16 cellular contexts compared by ENCODE assay signal in the genomic region with DNA sequence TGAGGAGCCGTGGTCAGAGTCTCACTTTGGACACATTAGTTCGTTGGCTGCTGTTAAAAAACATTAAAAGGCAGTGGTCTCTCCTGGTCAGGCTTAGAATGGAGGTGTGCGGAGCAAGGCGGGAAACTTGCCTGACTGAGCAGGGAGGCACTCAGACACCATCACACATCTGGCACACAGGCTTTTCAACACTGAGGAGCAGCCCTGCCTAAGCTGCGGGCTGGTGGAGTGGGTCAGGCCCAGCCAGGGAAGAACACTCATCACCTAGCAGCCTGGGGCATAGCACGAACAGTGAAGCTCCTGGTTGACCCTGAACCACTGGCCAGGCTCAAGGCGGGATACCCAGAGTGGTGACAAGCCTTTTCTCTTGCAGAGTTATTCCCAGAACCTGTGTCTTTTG.
"Had no signal": no experiment of that assay in that cellular context is flagged by ENCODE, and none has a peak within 500 bp of the region (broad histone marks: within the 10 kb centered on the region; RNA-seq: fewer than 3 reads in every experiment).

No MANE protein-coding gene starts in this region.

- ATAC-seq: psoas muscle; stimulated activated naive CD8-positive, alpha-beta T cell treated with anti-CD3 and anti-CD28 coated beads, Interleukin-15, amount 100 ng/mL, for 72 hours had no signal

- H3K4me2 ChIP-seq: SK-N-SH had no signal

- H3K4me3 Mint-ChIP-seq: activated B cell treated with CpG ODN at 0.5 μM for 24 hours; activated CD4-positive, alpha-beta T cell treated with anti-CD3 and anti-CD28 coated beads, Interleukin-2, amount 10 ng/mL, durations not matched to agents 7 days and 5 days; activated naive CD4-positive, alpha-beta T cell treated with anti-CD3 and anti-CD28 coated beads for 36 hours; stimulated activated naive CD8-positive, alpha-beta T cell treated with anti-CD3 and anti-CD28 coated beads, Interleukin-15, amount 100 ng/mL, for 72 hours; T-helper 1 cell treated with Interleukin-12 subunit alpha and Interleukin-12 subunit beta and Interleukin-4 antibody, amounts not matched to agents 30 μg/mL and 1 μg/mL, for 36 hours had no signal

- H3K27ac ChIP-seq: dorsolateral prefrontal cortex, esophagus squamous epithelium, psoas muscle, sigmoid colon, thoracic aorta had no signal

- H3K9me3 ChIP-seq: esophagus squamous epithelium, psoas muscle, sigmoid colon, SK-N-SH, thoracic aorta had no signal

- H3K4me3 ChIP-seq: dorsolateral prefrontal cortex, esophagus squamous epithelium, psoas muscle, sigmoid colon, thoracic aorta had no signal

- DNase-seq: activated B cell treated with CpG ODN at 0.5 μM for 24 hours; activated CD4-positive, alpha-beta T cell treated with anti-CD3 and anti-CD28 coated beads, Interleukin-2, amount 10 ng/mL, durations not matched to agents 7 days and 5 days; activated naive CD4-positive, alpha-beta T cell treated with anti-CD3 and anti-CD28 coated beads for 36 hours; anterior cingulate cortex; dorsolateral prefrontal cortex; esophagus squamous epithelium; glutamatergic neuron; midbrain; occipital lobe; psoas muscle; sigmoid colon; SK-N-SH; stimulated activated CD4-positive, alpha-beta T cell treated with anti-CD3 and anti-CD28 coated beads, Interleukin-12 subunit alpha, Interleukin-12 subunit beta, amount 100 ng/mL, for 4 hours; stimulated activated naive CD8-positive, alpha-beta T cell treated with anti-CD3 and anti-CD28 coated beads, Interleukin-15, amount 100 ng/mL, for 72 hours had no signal

- H3K27ac Mint-ChIP-seq: activated B cell treated with CpG ODN at 0.5 μM for 24 hours; activated CD4-positive, alpha-beta T cell treated with anti-CD3 and anti-CD28 coated beads, Interleukin-2, amount 10 ng/mL, durations not matched to agents 7 days and 5 days had no signal

- H3K9me3 Mint-ChIP-seq: activated B cell treated with CpG ODN at 0.5 μM for 24 hours; activated CD4-positive, alpha-beta T cell treated with anti-CD3 and anti-CD28 coated beads, Interleukin-2, amount 10 ng/mL, durations not matched to agents 7 days and 5 days; activated naive CD4-positive, alpha-beta T cell treated with anti-CD3 and anti-CD28 coated beads for 36 hours; stimulated activated naive CD8-positive, alpha-beta T cell treated with anti-CD3 and anti-CD28 coated beads, Interleukin-15, amount 100 ng/mL, for 72 hours; T-helper 1 cell treated with Interleukin-12 subunit alpha and Interleukin-12 subunit beta and Interleukin-4 antibody, amounts not matched to agents 30 μg/mL and 1 μg/mL, for 36 hours had no signal

- H3K9ac ChIP-seq: SK-N-SH had no signal

- H3K27me3 Mint-ChIP-seq: activated B cell treated with CpG ODN at 0.5 μM for 24 hours; activated CD4-positive, alpha-beta T cell treated with anti-CD3 and anti-CD28 coated beads, Interleukin-2, amount 10 ng/mL, durations not matched to agents 7 days and 5 days; stimulated activated naive CD8-positive, alpha-beta T cell treated with anti-CD3 and anti-CD28 coated beads, Interleukin-15, amount 100 ng/mL, for 72 hours had no signal

- H3K27me3 ChIP-seq: dorsolateral prefrontal cortex, esophagus squamous epithelium, sigmoid colon had no signal
